In the genomic region with DNA sequence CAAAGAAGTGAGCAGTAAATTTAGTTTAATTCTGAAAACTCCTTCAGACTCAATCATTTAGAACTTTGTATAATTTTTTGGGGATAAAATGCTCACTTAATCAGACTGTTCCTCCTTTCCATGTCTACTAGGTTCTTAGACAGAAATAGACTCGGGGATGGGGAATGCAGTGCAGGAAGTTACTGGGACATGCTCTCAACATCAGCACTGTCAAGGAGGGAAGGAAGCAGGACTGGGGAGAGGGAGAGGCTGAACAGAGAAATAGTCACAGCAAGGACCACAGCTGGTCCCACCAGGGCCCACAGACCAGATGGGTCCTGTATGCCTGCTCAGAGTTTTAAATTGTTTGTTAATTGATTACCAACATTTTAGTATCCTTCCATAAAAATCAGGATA, we compare ENCODE assay signal across 16 cellular contexts.
"Had no signal": no experiment of that assay in that cellular context is flagged by ENCODE, and none has a peak within 500 bp of the region (broad histone marks: within the 10 kb centered on the region; RNA-seq: fewer than 3 reads in every experiment).

No MANE protein-coding gene starts in this region.

- H3K9me3 ChIP-seq: colonic mucosa, right atrium auricular region, sigmoid colon had no signal

- H3K36me3 ChIP-seq: colonic mucosa, right atrium auricular region, sigmoid colon had no signal

- H3K4me3 ChIP-seq: colonic mucosa, hepatocyte, right atrium auricular region, sigmoid colon, skin epidermis had no signal

- H2AFZ ChIP-seq: hepatocyte had no signal

- ATAC-seq: naive thymus-derived CD8-positive, alpha-beta T cell had no signal

- H3K4me2 ChIP-seq: hepatocyte had no signal

- DNase-seq: colonic mucosa; dermis blood vessel endothelial cell; head of caudate nucleus; mammary epithelial cell; naive thymus-derived CD8-positive, alpha-beta T cell; posterior cingulate gyrus; sigmoid colon; stimulated activated CD4-positive, alpha-beta T cell treated with anti-CD3 and anti-CD28 coated beads, Interleukin-12 subunit alpha, Interleukin-12 subunit beta, amount 100 ng/mL, for 4 hours; stimulated activated naive CD4-positive, alpha-beta T cell had no signal

- H3K79me2 ChIP-seq: hepatocyte had no signal

- H3K4me1 ChIP-seq: colonic mucosa had no signal

- FAIRE-seq: urothelium cell line had no signal

- H3K27ac ChIP-seq: colonic mucosa, foreskin keratinocyte, hepatocyte, right atrium auricular region, sigmoid colon, skin epidermis had no signal

- H3K36me3 Mint-ChIP-seq: naive thymus-derived CD8-positive, alpha-beta T cell; type B pancreatic cell had no signal

- H3K27ac Mint-ChIP-seq: naive thymus-derived CD8-positive, alpha-beta T cell; type B pancreatic cell had no signal

- H3K27me3 ChIP-seq: colonic mucosa, foreskin keratinocyte, hepatocyte, right atrium auricular region had no signal

- H3K9me3 Mint-ChIP-seq: type B pancreatic cell had no signal

- H3K4me3 Mint-ChIP-seq: naive thymus-derived CD8-positive, alpha-beta T cell; neural crest cell had no signal
